8 cellular contexts compared by ENCODE assay signal in genomic region chr17:39687546-39688474, GRCh38.
DNase-seq lines count a peak whose midpoint lies in the region; ATAC-seq and TF ChIP-seq lines count a peak whose summit lies in the region.

A gene with protein sequence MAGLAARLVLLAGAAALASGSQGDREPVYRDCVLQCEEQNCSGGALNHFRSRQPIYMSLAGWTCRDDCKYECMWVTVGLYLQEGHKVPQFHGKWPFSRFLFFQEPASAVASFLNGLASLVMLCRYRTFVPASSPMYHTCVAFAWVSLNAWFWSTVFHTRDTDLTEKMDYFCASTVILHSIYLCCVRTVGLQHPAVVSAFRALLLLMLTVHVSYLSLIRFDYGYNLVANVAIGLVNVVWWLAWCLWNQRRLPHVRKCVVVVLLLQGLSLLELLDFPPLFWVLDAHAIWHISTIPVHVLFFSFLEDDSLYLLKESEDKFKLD (minus strand): TSS chr17:39688057. CDS start chr17:39688014, 43 bp downstream.

- H3K27me3 ChIP-seq in mucosa of rectum (ENCODE audit: control insufficient read depth in 2 of 2, insufficient read depth in 2 of 2, low read length in 2 of 2): no peaks in the 10 kb centered on the region

- peaks cover 16 to 17% of the 10 kb centered on the region in 2 donors for H3K4me1 ChIP-seq in mucosa of rectum (ENCODE audit: control insufficient read depth in 2 of 2, insufficient read depth in 2 of 2, low read length in 2 of 2)

- H3K36me3 ChIP-seq in mucosa of rectum (ENCODE audit: control insufficient read depth in 2 of 2, insufficient read depth in 2 of 2, low read length in 2 of 2): peaks cover 12 to 20% of the 10 kb centered on the region in 2 donors

- H3K9me3 ChIP-seq in mucosa of rectum (ENCODE audit: control insufficient read depth in 2 of 2, low read length in 2 of 2): no peaks in the 10 kb centered on the region

- H3K27ac ChIP-seq in mucosa of rectum (ENCODE audit: low read depth in 2 of 2, low read length in 2 of 2): peak within 1 kb of the TSS; percentile 96

- H3K4me3 ChIP-seq in mucosa of rectum (ENCODE audit: low read length in 2 of 2): peak within 1 kb of the TSS; percentile 83 to 96

- H3K9ac ChIP-seq in mucosa of rectum (ENCODE audit: low read depth in 1 of 2, low read length in 2 of 2): peak within 1 kb of the TSS; percentile 66 to 81

- peak; percentile 73 for ATAC-seq in GM21528 (IDR thresholded peaks at IDR 0.05; ENCODE audit: low FRiP score, unreplicated experiment)

- DNase-seq in DMS153 (lab: John Stamatoyannopoulos, UW) (peak; percentile 88), HuH-7.5 (ENCODE audit: low spot score) (peak; percentile 74), OCI-M1 (lab: John Stamatoyannopoulos, UW) (peak; percentile 95), activated T-cell treated with anti-CD3 and anti-CD28 coated beads for 48 hours (ENCODE audit: low read depth) (peak; percentile 87), erythroblast (lab: John Stamatoyannopoulos, UW) (peak; percentile 91 to 93)
- DNase-seq in stimulated activated CD8-positive, alpha-beta memory T cell treated with anti-CD3 and anti-CD28 coated beads, Interleukin-4, amount 100 ng/mL, for 4 hours (ENCODE audit: low read depth in 2 of 2, low spot score in 1 of 2): peak; percentile 75 to 76

- TF ChIP-seq POLR2A in erythroblast (IDR thresholded peaks at IDR 0.05; ENCODE audit: low read length): peak; percentile 77

Comparison
In these comparisons a context has a peak if more than half of its experiments do, and no peak if none do; other contexts are left out.
1. Peak in every context shown above with its lines: DNase-seq, ATAC-seq, H3K4me3 ChIP-seq and H3K27ac ChIP-seq.